In genomic region chr20:36368869-36369268, GRCh38 we compare ENCODE assay signal across 1 cellular context.
TF ChIP-seq lines count a peak whose summit lies in the region.

No MANE protein-coding gene starts in this region.

TF ChIP-seq in WTC11, 78 proteins besides CTCF, POLR2A, EP300 and RAD21 (continued from another document):
- no peak for TF ChIP-seq ERG (CRISPR knock-in tag; IDR thresholded peaks at IDR 0.05)
